10 cellular contexts compared by ENCODE assay signal in genomic region chr3:63933459-63933858, GRCh38. TPM values are rescaled to one million over a fixed set of nuclear protein-coding genes. Genes with fewer than 3 reads are reported as not detected.
A peak's percentile ranks its signal among the peaks of the same experiment; 100 is the strongest.
DNase-seq lines count a peak whose midpoint lies in the region; ATAC-seq and TF ChIP-seq lines count a peak whose summit lies in the region.
"Had no signal": no experiment of that assay in that cellular context is flagged by ENCODE, and none has a peak within 500 bp of the region (broad histone marks: within the 10 kb centered on the region; RNA-seq: fewer than 3 reads in every experiment).

No MANE protein-coding gene starts in this region.

- H3K27me3 ChIP-seq in adipocyte (replicated peaks; ENCODE audit: control insufficient read depth, insufficient read depth, low read length) = no peaks in the 10 kb centered on the region

- H3K27me3 Mint-ChIP-seq in activated T-cell treated with anti-CD3 and anti-CD28 coated beads, Interleukin-2, amount 50 U/mL, for 4 hours (ENCODE audit: low read depth) = no peaks in the 10 kb centered on the region

- H3K36me3 ChIP-seq in adipocyte (ENCODE audit: control insufficient read depth, insufficient read depth, low read length, severe bottlenecking) = peaks cover 11% of the 10 kb centered on the region

- peak overlapping the region; percentile 41 for H3K9ac ChIP-seq in adipocyte (ENCODE audit: low read length)

- DNase-seq in GM10248 (ENCODE audit: extremely low spot score) (peak; percentile 34), adipocyte (ENCODE audit: low read depth) (no peak), DMS79 treated with DMSO at 0.1 percent for 48 hours (lab: John Stamatoyannopoulos, UW) (no peak), iPS-NIHi11 (ENCODE audit: low spot score) (no peak), SW480 (ENCODE audit: low spot score) (no peak)
- no peak for DNase-seq in activated T-cell treated with anti-CD3 and anti-CD28 coated beads, Interleukin-2, amount 50 U/mL, for 4 hours

- no peak overlapping the region for H3K4me3 Mint-ChIP-seq in activated T-cell treated with anti-CD3 and anti-CD28 coated beads, Interleukin-2, amount 50 U/mL, for 4 hours

- H3K9me3 Mint-ChIP-seq in activated T-cell treated with anti-CD3 and anti-CD28 coated beads, Interleukin-2, amount 50 U/mL, for 4 hours = no peaks in the 10 kb centered on the region

- peaks cover 34% of the 10 kb centered on the region for H3K4me1 ChIP-seq in adipocyte (ENCODE audit: control insufficient read depth, insufficient read depth, low read length)

- CTCF ChIA-PET in GM10248 (lab: Yijun Ruan, JAX) = interaction anchor here (1.0 to 1.6 kb wide), 2 partner anchors 11 to 28 kb away, joined by 4 to 5 read pairs; no protein-coding TSS in a partner anchor

- TF ChIP-seq CTCF in GM10248 (IDR thresholded peaks at IDR 0.05; ENCODE audit: control extremely low read depth, extremely low read depth, low read depth, missing control alignments) = no peak

- H3K9me3 ChIP-seq in adipocyte (ENCODE audit: control insufficient read depth, low read length) = no peaks in the 10 kb centered on the region

- peak overlapping the region; percentile 54 for H3K4me3 ChIP-seq in adipocyte (ENCODE audit: low read length)

- ATAC-seq in GM21447 (IDR thresholded peaks at IDR 0.05; ENCODE audit: unreplicated experiment) (peak; percentile 66), HG03469 (IDR thresholded peaks at IDR 0.05; ENCODE audit: unreplicated experiment) (peak; percentile 50)
- ATAC-seq in activated T-cell treated with anti-CD3 and anti-CD28 coated beads, Interleukin-2, amount 50 U/mL, for 4 hours = no peak

- peaks cover 13% of the 10 kb centered on the region for H3K36me3 Mint-ChIP-seq in activated T-cell treated with anti-CD3 and anti-CD28 coated beads, Interleukin-2, amount 50 U/mL, for 4 hours (ENCODE audit: insufficient read depth)

- POLR2A ChIA-PET in GM10248 (lab: Yijun Ruan, JAX) = no interaction called here

- H3K4me1 Mint-ChIP-seq in activated T-cell treated with anti-CD3 and anti-CD28 coated beads, Interleukin-2, amount 50 U/mL, for 4 hours (ENCODE audit: low read depth) = peaks cover 78% of the 10 kb centered on the region

RNA-seq across cellular contexts. Expression of gene SCAANT1, which starts 21.3 kb away (rescaled TPM):
- total RNA-seq in activated T-cell treated with anti-CD3 and anti-CD28 coated beads, Interleukin-2, amount 50 U/mL, for 4 hours = not detected
- total RNA-seq: endothelial cell of umbilical vein, SK-MEL-5 had no signal

Comparison
In these comparisons a context has a peak if more than half of its experiments do, and no peak if none do; other contexts are left out.
1. ATAC-seq: peak in GM21447 (single experiment) and HG03469 (single experiment); none in activated T-cell treated with anti-CD3 and anti-CD28 coated beads, Interleukin-2, amount 50 U/mL, for 4 hours (0 of 2).